Comparison of ENCODE assay signal across 1 cellular context in genomic region chr5:177609076-177610059, GRCh38.
TF ChIP-seq lines count a peak whose summit lies in the region.

No MANE protein-coding gene starts in this region.

TF ChIP-seq in GM12878, 131 proteins besides CTCF, POLR2A, EP300 and RAD21:
- TF ChIP-seq CHD2 (IDR thresholded peaks at IDR 0.05; ENCODE audit: borderline replicate concordance, low read depth, low read length) (no peak), SUZ12 (IDR thresholded peaks at IDR 0.05; ENCODE audit: unreplicated experiment) (no peak), TCF7 (IDR thresholded peaks at IDR 0.05; ENCODE audit: borderline replicate concordance) (no peak), ZNF622 (IDR thresholded peaks at IDR 0.05) (no peak), POLR2AphosphoS5 (IDR thresholded peaks at IDR 0.05; ENCODE audit: low read length) (no peak), ATF2 (IDR thresholded peaks at IDR 0.05; ENCODE audit: low read length) (no peak), RFX5 (IDR thresholded peaks at IDR 0.05; ENCODE audit: low read depth, low read length) (no peak), RB1 (IDR thresholded peaks at IDR 0.05; ENCODE audit: borderline replicate concordance) (no peak), ZBTB33 (IDR thresholded peaks at IDR 0.05) (no peak), WRNIP1 (IDR thresholded peaks at IDR 0.05; ENCODE audit: borderline replicate concordance, low read depth, low read length) (no peak), HSF1 (IDR thresholded peaks at IDR 0.05; ENCODE audit: low read depth, low read length) (no peak)
